ENCODE assay signal across 1 cellular context in genomic region chr16:65767125-65767524, GRCh38.
TF ChIP-seq lines count a peak whose summit lies in the region.

No MANE protein-coding gene starts in this region.

TF ChIP-seq in H1, 55 proteins besides CTCF, POLR2A, EP300 and RAD21 (continued from another document):
- TF ChIP-seq CTBP2 (IDR thresholded peaks at IDR 0.05; ENCODE audit: borderline replicate concordance, insufficient read depth, insufficient read length, low read length) (no peak), KDM5A (IDR thresholded peaks at IDR 0.05; ENCODE audit: low read length) (no peak), GTF2F1 (IDR thresholded peaks at IDR 0.05; ENCODE audit: borderline replicate concordance, low read depth, low read length) (no peak), USF2 (IDR thresholded peaks at IDR 0.05; ENCODE audit: low read length) (no peak), HDAC2 (IDR thresholded peaks at IDR 0.05; ENCODE audit: borderline replicate concordance in 1 of 2, low read depth in 2 of 2, low read length in 2 of 2) (no peak), GABPA (IDR thresholded peaks at IDR 0.05; ENCODE audit: borderline replicate concordance, insufficient read depth, low read length) (no peak), TAF1 (IDR thresholded peaks at IDR 0.05; ENCODE audit: low read depth, low read length) (no peak), TEAD4 (IDR thresholded peaks at IDR 0.05; ENCODE audit: low read depth, low read length) (no peak)
